ENCODE assay signal across 1 cellular context in the genomic region with DNA sequence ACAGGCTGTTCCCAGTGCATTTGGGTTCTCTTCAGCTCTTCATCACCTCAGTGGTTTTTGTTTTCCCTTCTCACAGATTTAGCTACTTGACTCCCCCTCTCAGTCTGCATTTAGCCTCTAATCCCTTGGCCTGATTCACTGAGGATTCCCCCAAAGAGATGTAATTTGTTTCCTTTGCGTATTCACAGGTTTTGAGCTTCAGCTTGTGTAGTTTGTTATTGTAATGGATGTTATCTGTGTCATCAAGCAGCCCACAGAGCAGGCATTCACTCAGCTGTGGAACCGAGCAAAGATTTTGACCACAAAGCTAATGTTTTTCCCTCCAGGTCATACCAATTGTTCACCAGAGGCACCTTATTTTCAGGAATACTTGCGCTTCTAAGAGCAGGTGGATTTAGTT.
TF ChIP-seq lines count a peak whose summit lies in the region.

No MANE protein-coding gene starts in this region.

TF ChIP-seq in H1, 55 proteins besides CTCF, POLR2A, EP300 and RAD21:
- TF ChIP-seq RFX5 (IDR thresholded peaks at IDR 0.05; ENCODE audit: borderline replicate concordance, low read depth, low read length), result no peak
- no peak for TF ChIP-seq TAF1 (IDR thresholded peaks at IDR 0.05; ENCODE audit: low read depth, low read length)
- no peak for TF ChIP-seq SRF (IDR thresholded peaks at IDR 0.05; ENCODE audit: low read depth, low read length)
- TF ChIP-seq ZNF274 (IDR thresholded peaks at IDR 0.05; ENCODE audit: borderline replicate concordance, extremely low read depth, low read length), result no peak
- TF ChIP-seq CBX5 (IDR thresholded peaks at IDR 0.05; ENCODE audit: low read depth, low read length), result no peak
- TF ChIP-seq YY1 (IDR thresholded peaks at IDR 0.05; ENCODE audit: low read depth, low read length), result no peak
- no peak for TF ChIP-seq EGR1 (IDR thresholded peaks at IDR 0.05; ENCODE audit: borderline replicate concordance, low read depth, low read length)
- TF ChIP-seq CTBP2 (IDR thresholded peaks at IDR 0.05; ENCODE audit: borderline replicate concordance, insufficient read depth, insufficient read length, low read length), result no peak
- TF ChIP-seq TBP (IDR thresholded peaks at IDR 0.05; ENCODE audit: low read depth, low read length), result no peak
